8 cellular contexts compared by ENCODE assay signal in genomic region chr2:10378189-10378588, GRCh38.
DNase-seq lines count a peak whose midpoint lies in the region; ATAC-seq lines count a peak whose summit lies in the region.

No MANE protein-coding gene starts in this region.

- H3K27ac Mint-ChIP-seq in CD8-positive, alpha-beta memory T cell = peak overlapping the region; percentile 74 to 93 (median 83)
- H3K27ac Mint-ChIP-seq in activated CD4-positive, alpha-beta memory T cell treated with anti-CD3 and anti-CD28 coated beads, Interleukin-2, amount 10 ng/mL, durations not matched to agents 7 days and 5 days = no peak overlapping the region

- peaks cover 0 to 9% (median 0%) of the 10 kb centered on the region in 3 donors for H3K36me3 Mint-ChIP-seq in CD8-positive, alpha-beta memory T cell
- no peaks in the 10 kb centered on the region for H3K36me3 Mint-ChIP-seq in activated CD4-positive, alpha-beta memory T cell treated with anti-CD3 and anti-CD28 coated beads, Interleukin-2, amount 10 ng/mL, durations not matched to agents 7 days and 5 days (ENCODE audit: low read depth)

- peaks cover 89% of the 10 kb centered on the region for H3K4me1 ChIP-seq in CD8-positive, alpha-beta memory T cell (ENCODE audit: insufficient read depth, low read length)

- H3K27ac ChIP-seq in CD8-positive, alpha-beta memory T cell (ENCODE audit: low read depth, low read length) = no peak overlapping the region

- H3K36me3 ChIP-seq in CD8-positive, alpha-beta memory T cell (ENCODE audit: insufficient read depth, low read length) = no peaks in the 10 kb centered on the region

- H3K27me3 ChIP-seq in CD8-positive, alpha-beta memory T cell (ENCODE audit: insufficient read depth, low read length, poor library complexity, severe bottlenecking) = no peaks in the 10 kb centered on the region

- POLR2A ChIA-PET in CD8-positive, alpha-beta memory T cell (lab: Charles Lee) = interaction anchor here (0.6 to 0.8 kb wide), 3 partner anchors 14 to 74 kb away, joined by 3 to 12 read pairs (median 3); no protein-coding TSS in a partner anchor
- POLR2A ChIA-PET in activated CD4-positive, alpha-beta memory T cell treated with anti-CD3 and anti-CD28 coated beads, Interleukin-2, amount 10 ng/mL, durations not matched to agents 7 days and 5 days (lab: Charles Lee) = interaction anchor here (1.3 kb wide), 1 partner anchor 47 kb away, joined by 3 read pairs; no protein-coding TSS in a partner anchor

- H3K4me1 Mint-ChIP-seq in CD8-positive, alpha-beta memory T cell = peaks cover 80 to 97% (median 86%) of the 10 kb centered on the region in 3 donors
- peaks cover 70% of the 10 kb centered on the region for H3K4me1 Mint-ChIP-seq in activated CD4-positive, alpha-beta memory T cell treated with anti-CD3 and anti-CD28 coated beads, Interleukin-2, amount 10 ng/mL, durations not matched to agents 7 days and 5 days

- peak overlapping the region in 6 of 7 donors; percentile 20 to 80 (median 62) for H3K4me3 Mint-ChIP-seq in CD8-positive, alpha-beta memory T cell
- no peak overlapping the region for H3K4me3 Mint-ChIP-seq in activated CD4-positive, alpha-beta memory T cell treated with anti-CD3 and anti-CD28 coated beads, Interleukin-2, amount 10 ng/mL, durations not matched to agents 7 days and 5 days

- H3K9me3 Mint-ChIP-seq in CD8-positive, alpha-beta memory T cell = no peaks in the 10 kb centered on the region
- no peaks in the 10 kb centered on the region for H3K9me3 Mint-ChIP-seq in activated CD4-positive, alpha-beta memory T cell treated with anti-CD3 and anti-CD28 coated beads, Interleukin-2, amount 10 ng/mL, durations not matched to agents 7 days and 5 days

- peak overlapping the region; percentile 36 for H3K4me3 ChIP-seq in CD8-positive, alpha-beta memory T cell (ENCODE audit: low read length)

- no peaks in the 10 kb centered on the region for H3K9me3 ChIP-seq in CD8-positive, alpha-beta memory T cell (ENCODE audit: low read length)

- H3K27me3 Mint-ChIP-seq in CD8-positive, alpha-beta memory T cell = no peaks in the 10 kb centered on the region
- H3K27me3 Mint-ChIP-seq in activated CD4-positive, alpha-beta memory T cell treated with anti-CD3 and anti-CD28 coated beads, Interleukin-2, amount 10 ng/mL, durations not matched to agents 7 days and 5 days = no peaks in the 10 kb centered on the region

- peak in 3 of 5 donors; percentile 21 to 61 (median 37) for DNase-seq in CD8-positive, alpha-beta memory T cell
- peak; percentile 21 for DNase-seq in activated CD4-positive, alpha-beta memory T cell treated with anti-CD3 and anti-CD28 coated beads, Interleukin-2, amount 10 ng/mL, durations not matched to agents 7 days and 5 days
- DNase-seq in DMS 273 (lab: John Stamatoyannopoulos, UW; ENCODE audit: unreplicated experiment) (no peak), NCI-H2107 (lab: John Stamatoyannopoulos, UW) (no peak), ureter (ENCODE audit: low spot score) (no peak), COLO829 (ENCODE audit: low spot score) (no peak)

- CTCF ChIA-PET in CD8-positive, alpha-beta memory T cell (lab: Charles Lee) = interaction anchor here (1.2 kb wide), 1 partner anchor 31 kb away, joined by 11 read pairs; no protein-coding TSS in a partner anchor
- CTCF ChIA-PET in activated CD4-positive, alpha-beta memory T cell treated with anti-CD3 and anti-CD28 coated beads, Interleukin-2, amount 10 ng/mL, durations not matched to agents 7 days and 5 days (lab: Charles Lee) = interaction anchor here (0.6 to 2.1 kb wide), 3 partner anchors 31 to 117 kb away, joined by 3 to 19 read pairs (median 4); no protein-coding TSS in a partner anchor

- ATAC-seq in GM19397 (IDR thresholded peaks at IDR 0.05; ENCODE audit: unreplicated experiment) = peak; percentile 78
- ATAC-seq in HG03378 (IDR thresholded peaks at IDR 0.05; ENCODE audit: unreplicated experiment) = peak; percentile 62

Comparison
In these comparisons a context has a peak if more than half of its experiments do, and no peak if none do; other contexts are left out.
1. DNase-seq: peak in CD8-positive, alpha-beta memory T cell (3 of 5) and activated CD4-positive, alpha-beta memory T cell treated with anti-CD3 and anti-CD28 coated beads, Interleukin-2, amount 10 ng/mL, durations not matched to agents 7 days and 5 days (single experiment); none in DMS 273 (single experiment), NCI-H2107 (single experiment), ureter (single experiment) and COLO829 (single experiment).